8 cellular contexts compared by ENCODE assay signal in the genomic region with DNA sequence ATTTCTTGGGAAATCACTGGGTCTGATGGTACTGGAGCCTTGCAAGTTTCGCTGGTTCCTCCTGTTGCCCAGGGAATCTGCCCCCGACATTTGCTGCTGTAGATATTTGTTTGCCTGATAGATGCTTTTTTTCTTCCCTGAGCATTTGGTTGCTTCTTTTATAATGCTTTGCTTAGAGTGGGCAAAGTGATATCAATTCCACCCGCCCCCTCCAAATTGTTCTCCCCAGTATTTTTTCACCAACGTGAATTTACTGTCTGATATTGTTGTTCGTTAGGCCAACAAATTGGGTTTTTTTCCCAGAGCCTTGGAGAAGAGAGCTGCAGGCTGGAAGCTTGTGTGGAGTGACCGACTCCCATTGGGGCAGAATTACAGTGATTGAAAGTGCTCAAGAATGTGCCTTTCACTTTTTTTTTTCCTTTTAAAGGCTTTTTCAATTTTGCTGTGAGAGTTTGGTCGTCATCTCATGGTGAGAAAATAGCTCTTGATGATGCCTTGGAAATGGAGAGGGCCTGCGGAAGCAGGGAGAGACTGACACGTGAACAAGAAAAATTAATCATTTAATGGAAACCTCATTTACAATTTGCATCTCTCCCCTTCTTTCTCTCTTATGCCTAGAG. TPM values are rescaled to one million over a fixed set of nuclear protein-coding genes. Genes with fewer than 3 reads are reported as not detected.
DNase-seq lines count a peak whose midpoint lies in the region; ATAC-seq, FAIRE-seq and TF ChIP-seq lines count a peak whose summit lies in the region.
"Had no signal": no experiment of that assay in that cellular context is flagged by ENCODE, and none has a peak within 500 bp of the region (broad histone marks: within the 10 kb centered on the region; RNA-seq: fewer than 3 reads in every experiment).

No MANE protein-coding gene starts in this region.

- POLR2A ChIA-PET in T-cell (lab: Charles Lee), result interaction anchor here (0.5 to 1.1 kb wide), 8 partner anchors 8 to 443 kb away, joined by 3 to 4 read pairs (median 3); no protein-coding TSS in a partner anchor

- peaks cover 67% of the 10 kb centered on the region for H3K79me2 ChIP-seq in GM23248 (ENCODE audit: insufficient read depth)

- TF ChIP-seq CTCF in foreskin fibroblast (IDR thresholded peaks at IDR 0.05; ENCODE audit: low read depth, low read length) (no peak), spleen (IDR thresholded peaks at IDR 0.05 in 8 of 11, conservative IDR thresholded peaks at IDR 0.05 in 3 of 11) (peak in 5 of 11 experiments; percentile 24 to 43 (median 35))

- peaks cover 21% of the 10 kb centered on the region for H3F3A ChIP-seq in GM23248 (ENCODE audit: insufficient read depth)

- H3K4me1 ChIP-seq in GM23248 (ENCODE audit: insufficient read depth), result peaks cover 33% of the 10 kb centered on the region
- H3K4me1 ChIP-seq in spleen, result peaks cover 36 to 86% (median 78%) of the 10 kb centered on the region in 6 donors
- H3K4me1 ChIP-seq: testis had no signal

- CTCF ChIA-PET in T-cell (lab: Charles Lee), result interaction anchor here (0.6 to 2.3 kb wide), 10 partner anchors 11 to 444 kb away, joined by 3 to 7 read pairs (median 4); a partner anchor contains a TSS

- H3K4me3 ChIP-seq in GM23248 (peak overlapping the region; percentile 86), foreskin fibroblast (ENCODE audit: low read depth in 1 of 2, low read length in 2 of 2) (peak overlapping the region; percentile 73 to 80), spleen (peak overlapping the region; percentile 59 to 96 (median 86))

- no peak for FAIRE-seq in frontal cortex (lab: Jason Lieb, UNC)

- no peak for TF ChIP-seq POLR2A in spleen (IDR thresholded peaks at IDR 0.05)

- H2AFZ ChIP-seq in GM23248, result peak overlapping the region; percentile 43

- no peaks in the 10 kb centered on the region for H4K20me1 ChIP-seq in GM23248 (ENCODE audit: insufficient read depth)

- H3K27me3 Mint-ChIP-seq in T-cell, result no peaks in the 10 kb centered on the region

- H3K27ac ChIP-seq in GM23248, result peak overlapping the region; percentile 84
- H3K27ac ChIP-seq in spleen, result peak overlapping the region; percentile 58 to 99 (median 97)

- in situ Hi-C loops in GM23248 (cut with MboI), result no loop called here

- WGBS in GM23248 (ENCODE audit: low coverage in 1 of 2, low lambda C conversion rate in 2 of 2, missing lambda C conversion rate in 2 of 2), 2 experiments, result 38 to 42% methylated on average over 9 of the region's 9 CpGs
- WGBS in spleen, 5 donors, result 42 to 49% (median 46%) methylated on average over 9 of the region's 9 CpGs

- H3K27me3 ChIP-seq in GM23248 (replicated peaks; ENCODE audit: insufficient read depth) (no peaks in the 10 kb centered on the region), spleen (replicated peaks in 1 of 7) (no peaks in the 10 kb centered on the region)
- H3K27me3 ChIP-seq: testis had no signal

- ATAC-seq in T-cell (replicated peaks in 1 of 4), result no peak

- H3K9me3 ChIP-seq in GM23248 (ENCODE audit: low read depth), result no peaks in the 10 kb centered on the region
- no peaks in the 10 kb centered on the region for H3K9me3 ChIP-seq in spleen
- H3K9me3 ChIP-seq: testis had no signal

- H3K4me2 ChIP-seq in GM23248 (ENCODE audit: unreplicated experiment), result peak overlapping the region; percentile 99

- peak overlapping the region; percentile 87 to 89 for H3K27ac Mint-ChIP-seq in T-cell

- H3K4me3 Mint-ChIP-seq in T-cell, result peak overlapping the region; percentile 87 to 96 (median 92)

- H3K4me1 Mint-ChIP-seq in T-cell, result peaks cover 57 to 70% (median 66%) of the 10 kb centered on the region in 3 donors

- intact Hi-C loops in spleen (cut with DNase I; ENCODE audit: low total_unique reads), result loop anchor here (5.0 to 10.0 kb wide), 3 partner anchors 55 to 207 kb away; no protein-coding TSS in a partner anchor

- H3K9me3 Mint-ChIP-seq in T-cell, result no peaks in the 10 kb centered on the region

- peak overlapping the region; percentile 96 for H3K9ac ChIP-seq in GM23248

- no peaks in the 10 kb centered on the region for H3K36me3 ChIP-seq in GM23248 (ENCODE audit: low read depth)
- H3K36me3 ChIP-seq in spleen, result peaks cover 0 to 6% (median 0%) of the 10 kb centered on the region in 6 donors

- DNase-seq in GM23248, result no peak
- DNase-seq in T-cell, result no peak
- peak in 1 of 2 donors; percentile 14 for DNase-seq in foreskin fibroblast
- DNase-seq in spleen, result no peak
- no peak for DNase-seq in OCI-M1 (lab: John Stamatoyannopoulos, UW)
- no peak for DNase-seq in frontal cortex (ENCODE audit: low spot score in 2 of 2)
- no peak for DNase-seq in middle frontal gyrus (ENCODE audit: extremely low spot score, low spot score)

- H3K9me2 ChIP-seq in GM23248 (ENCODE audit: insufficient read depth), result no peaks in the 10 kb centered on the region

- H3K36me3 Mint-ChIP-seq in T-cell, result no peaks in the 10 kb centered on the region

RNA-seq across cellular contexts. Expression of a gene that starts 2.5 kb away (rescaled TPM):
- total RNA-seq in GM23248 (2014; rRNA removed; shearing (Covaris generic)), result 13.7 and 16.4 TPM in 2 replicates
- polyA plus RNA-seq in GM23248 (2016; fragmentation: Nextera tagmentation; extraction: Ambion mirVana), result 4.3 and 5.2 TPM in 2 replicates
- total RNA-seq in T-cell, result 10 to 100 TPM; 21.7 to 36.8 (median 30.6) TPM
- total RNA-seq in spleen, result 10 to 100 TPM; 47.2 to 85.2 (median 59.7) TPM
- 10 to 100 TPM; 15.5 to 25.0 (median 18.4) TPM for polyA plus RNA-seq in spleen
- 11.4 TPM for total RNA-seq in frontal cortex

RNA-seq across cellular contexts. Expression of a gene that starts 31.2 kb away (rescaled TPM):
- total RNA-seq in GM23248 (2014; rRNA removed; shearing (Covaris generic)), result 246 TPM in 2 replicates
- polyA plus RNA-seq in GM23248 (2016; fragmentation: Nextera tagmentation; extraction: Ambion mirVana) (302 and 306 TPM in 2 replicates), spleen (100 to 1,000 TPM in 1 of 3 donors, 10 to 100 TPM in 2; 61.9 to 130 (median 94.2) TPM)
- total RNA-seq in T-cell (10 to 100 TPM; 15.7 to 36.2 (median 34.7) TPM), spleen (100 to 1,000 TPM in 3 of 7 donors, 10 to 100 TPM in 4; 77.5 to 138 (median 98.7) TPM), frontal cortex (113 TPM)

RNA-seq across cellular contexts. Expression of a gene that starts 44.3 kb away (rescaled TPM):
- total RNA-seq in GM23248 (2014; rRNA removed; shearing (Covaris generic)), result 10.7 and 13.1 TPM in 2 replicates
- 17.4 and 17.6 TPM in 2 replicates for polyA plus RNA-seq in GM23248 (2016; fragmentation: Nextera tagmentation; extraction: Ambion mirVana)
- 10 to 100 TPM; 10.4 to 19.4 (median 13.9) TPM for total RNA-seq in T-cell
- 10 to 100 TPM; 13.3 to 32.1 (median 21.3) TPM for total RNA-seq in spleen
- 10 to 100 TPM; 39.4 to 68.3 (median 58.2) TPM for polyA plus RNA-seq in spleen
- 21.6 TPM for total RNA-seq in frontal cortex
